ENCODE assay signal across 8 cellular contexts in genomic region chr17:43760254-43760852, GRCh38. TPM values are rescaled to one million over a fixed set of nuclear protein-coding genes. Genes with fewer than 3 reads are reported as not detected.
DNase-seq lines count a peak whose midpoint lies in the region; ATAC-seq and TF ChIP-seq lines count a peak whose summit lies in the region.

No MANE protein-coding gene starts in this region.

- H3K4me2 ChIP-seq in mammary epithelial cell (ENCODE audit: insufficient read depth, low read depth, low read length), result peak overlapping the region; percentile 67

- H3K9me3 Mint-ChIP-seq in CD14-positive monocyte (peaks cover 0 to 5% (median 0%) of the 10 kb centered on the region in 7 donors), HFFc6 (no peaks in the 10 kb centered on the region), immature natural killer cell (no peaks in the 10 kb centered on the region)

- H4K20me1 ChIP-seq in mammary epithelial cell (ENCODE audit: insufficient read depth, low read length), result no peaks in the 10 kb centered on the region

- intact Hi-C loops in CD14-positive monocyte (cut with micrococcal nuclease) (loop anchor here in 1 of 2 donors (1.0 to 5.0 kb wide), 2 partner anchors 66 to 183 kb away; no protein-coding TSS in a partner anchor), mammary epithelial cell (cut with micrococcal nuclease) (loop anchor here (1.0 kb wide), 3 partner anchors 66 to 240 kb away; no protein-coding TSS in a partner anchor)

- no peak overlapping the region for H3K27ac ChIP-seq in WERI-Rb-1
- no peak overlapping the region for H3K27ac ChIP-seq in mammary epithelial cell (ENCODE audit: insufficient read depth, low read depth, low read length)

- H3K27ac Mint-ChIP-seq in CD14-positive monocyte (peak overlapping the region in 1 of 7 donors; percentile 45), HFFc6 (no peak overlapping the region), immature natural killer cell (peak overlapping the region in 1 of 6 donors; percentile 80)

- no peaks in the 10 kb centered on the region for H3K9me3 ChIP-seq in WERI-Rb-1 (ENCODE audit: severe bottlenecking)
- H3K9me3 ChIP-seq in mammary epithelial cell (replicated peaks; ENCODE audit: insufficient read depth, low read length), result no peaks in the 10 kb centered on the region

- H3K4me3 ChIP-seq in WERI-Rb-1 (ENCODE audit: low read depth, low read length), result no peak overlapping the region
- peak overlapping the region in 1 of 3 experiments; percentile 5 for H3K4me3 ChIP-seq in mammary epithelial cell (replicated peaks in 1 of 3; ENCODE audit: insufficient read depth in 1 of 3, low read depth in 2 of 3, low read length in 3 of 3)

- no TSS peak for BruUV-seq in mammary epithelial cell (replicated peaks; lab: Mats Ljungman, UMichigan)

- H3K4me3 Mint-ChIP-seq in CD14-positive monocyte (no peak overlapping the region), HFFc6 (no peak overlapping the region), immature natural killer cell (no peak overlapping the region)

- H3K36me3 Mint-ChIP-seq in CD14-positive monocyte (peaks cover 0 to 5% of the 10 kb centered on the region in 2 donors), HFFc6 (ENCODE audit: low read depth) (no peaks in the 10 kb centered on the region), immature natural killer cell (no peaks in the 10 kb centered on the region)

- DNase-seq in CD14-positive monocyte (ENCODE audit: low spot score) (peak; percentile 83), HFFc6 (peak; percentile 87), NCI-H2227 (lab: John Stamatoyannopoulos, UW; ENCODE audit: unreplicated experiment) (peak; percentile 94), WERI-Rb-1 (peak; percentile 98), mammary epithelial cell (peak; percentile 85), immature natural killer cell (peak; percentile 82 to 85 (median 85))
- DNase-seq in stimulated activated CD4-positive, alpha-beta T cell treated with anti-CD3 and anti-CD28 coated beads, Interleukin-12 subunit alpha, Interleukin-12 subunit beta, amount 100 ng/mL, for 48 hours (ENCODE audit: low read depth in 2 of 3, low spot score in 1 of 3), result peak; percentile 85 to 94 (median 88)

- H3K9ac ChIP-seq in mammary epithelial cell (ENCODE audit: insufficient read depth, low read length), result no peak overlapping the region

- in situ Hi-C loops in mammary epithelial cell (cut with MboI; ENCODE audit: low sequenced_read_pairs in 2 of 2), result loop anchor here (5.0 to 10.0 kb wide), 3 partner anchors 63 to 256 kb away; no protein-coding TSS in a partner anchor

- no peaks in the 10 kb centered on the region for H3K79me2 ChIP-seq in mammary epithelial cell (ENCODE audit: insufficient read depth, low read length)

- 0% methylated on average over 10 of the region's 10 CpGs for WGBS in mammary epithelial cell (ENCODE audit: low coverage, missing lambda C conversion rate)

- CTCF ChIA-PET in mammary epithelial cell (lab: Charles Lee; ENCODE audit: low non-redundant PET), result interaction anchor here (1.0 to 1.6 kb wide), 3 partner anchors 11 to 66 kb away, joined by 4 to 10 read pairs (median 4); no protein-coding TSS in a partner anchor

- peaks cover 21 to 42% (median 26%) of the 10 kb centered on the region in 3 donors for H3K27me3 Mint-ChIP-seq in CD14-positive monocyte (ENCODE audit: low read depth in 3 of 3)
- H3K27me3 Mint-ChIP-seq in HFFc6 (ENCODE audit: insufficient read depth), result peaks cover 23% of the 10 kb centered on the region
- H3K27me3 Mint-ChIP-seq in immature natural killer cell (ENCODE audit: low read depth in 3 of 3), result peaks cover 14 to 27% (median 17%) of the 10 kb centered on the region in 3 donors

- dilution Hi-C loops in mammary epithelial cell (cut with HindIII; ENCODE audit: low sequenced_read_pairs), result no loop called here

- ATAC-seq in GM21825 (IDR thresholded peaks at IDR 0.05; ENCODE audit: unreplicated experiment), result no peak

- no peaks in the 10 kb centered on the region for H3K27me3 ChIP-seq in WERI-Rb-1 (ENCODE audit: insufficient read depth, low read depth, severe bottlenecking)
- H3K27me3 ChIP-seq in mammary epithelial cell (ENCODE audit: insufficient read depth, low read length), result no peaks in the 10 kb centered on the region

- no peak overlapping the region for H2AFZ ChIP-seq in mammary epithelial cell (ENCODE audit: low read depth, low read length)

- peaks cover 21% of the 10 kb centered on the region for H3K4me1 ChIP-seq in mammary epithelial cell (ENCODE audit: insufficient read depth, low read length)

- H3K36me3 ChIP-seq in WERI-Rb-1 (no peaks in the 10 kb centered on the region), mammary epithelial cell (ENCODE audit: insufficient read depth, low read length) (no peaks in the 10 kb centered on the region)

- peak; percentile 96 for TF ChIP-seq CTCF in CD14-positive monocyte (IDR thresholded peaks at IDR 0.05)
- peak; percentile 99 for TF ChIP-seq CTCF in HFFc6 (IDR thresholded peaks at IDR 0.05)
- peak; percentile 99 for TF ChIP-seq CTCF in WERI-Rb-1 (IDR thresholded peaks at IDR 0.05; ENCODE audit: low read depth, low read length)
- peak; percentile 100 for TF ChIP-seq CTCF in mammary epithelial cell (conservative IDR thresholded peaks at IDR 0.05 in 1 of 2, IDR thresholded peaks at IDR 0.05 in 1 of 2; ENCODE audit: extremely low read depth in 1 of 2, insufficient read depth in 1 of 2, low read depth in 1 of 2, low read length in 2 of 2)

- H3K4me1 Mint-ChIP-seq in CD14-positive monocyte (peaks cover 20% of the 10 kb centered on the region), HFFc6 (ENCODE audit: low read depth) (peaks cover 11% of the 10 kb centered on the region; the same call in 1 of the 2 replicates), immature natural killer cell (peaks cover 10 to 12% of the 10 kb centered on the region in 2 donors)

RNA-seq across cellular contexts. Expression of gene SOST, which starts 1.8 kb away (rescaled TPM):
- not detected for polyA plus RNA-seq in CD14-positive monocyte
- total RNA-seq in HFFc6 (2021; fragmentation: NEBNext Ultra II Directional; extraction: Animal tissue kit (Norgen Biotek cat#: 25700)), result not detected
- total RNA-seq in mammary epithelial cell, result not detected
- polyA plus RNA-seq in mammary epithelial cell, result not detected
- not detected for polyA minus RNA-seq in mammary epithelial cell
- polyA plus RNA-seq in immature natural killer cell, result under 1 TPM in 1 of 3 donors, not detected in 2; 0.10 TPM

RNA-seq across cellular contexts. Expression of gene DUSP3, which starts 18.4 kb away (rescaled TPM):
- 10 to 100 TPM; 58.9 to 78.5 TPM for polyA plus RNA-seq in CD14-positive monocyte
- total RNA-seq in HFFc6 (2021; fragmentation: NEBNext Ultra II Directional; extraction: Animal tissue kit (Norgen Biotek cat#: 25700)), result 10 to 100 TPM; 34.3 to 47.2 (median 38.3) TPM
- 10 to 100 TPM; 41.7 to 78.9 TPM for total RNA-seq in mammary epithelial cell
- 30.4 TPM for polyA plus RNA-seq in mammary epithelial cell
- polyA minus RNA-seq in mammary epithelial cell, result 50.5 TPM
- 10 to 100 TPM in 2 of 3 donors, 1 to 10 TPM in 1; 9.1 to 13.6 (median 12.3) TPM for polyA plus RNA-seq in immature natural killer cell

RNA-seq across cellular contexts. Expression of gene CFAP97D1, which starts 19.9 kb away (rescaled TPM):
- polyA plus RNA-seq in CD14-positive monocyte, result not detected
- not detected for total RNA-seq in HFFc6 (2021; fragmentation: NEBNext Ultra II Directional; extraction: Animal tissue kit (Norgen Biotek cat#: 25700))
- total RNA-seq in mammary epithelial cell, result under 1 TPM in 1 of 2 donors, not detected in 1; 0.24 TPM
- polyA plus RNA-seq in mammary epithelial cell, result 0.03 TPM
- polyA minus RNA-seq in mammary epithelial cell, result not detected
- not detected for polyA plus RNA-seq in immature natural killer cell
